Comparison of ENCODE assay signal across 11 cellular contexts in the genomic region with DNA sequence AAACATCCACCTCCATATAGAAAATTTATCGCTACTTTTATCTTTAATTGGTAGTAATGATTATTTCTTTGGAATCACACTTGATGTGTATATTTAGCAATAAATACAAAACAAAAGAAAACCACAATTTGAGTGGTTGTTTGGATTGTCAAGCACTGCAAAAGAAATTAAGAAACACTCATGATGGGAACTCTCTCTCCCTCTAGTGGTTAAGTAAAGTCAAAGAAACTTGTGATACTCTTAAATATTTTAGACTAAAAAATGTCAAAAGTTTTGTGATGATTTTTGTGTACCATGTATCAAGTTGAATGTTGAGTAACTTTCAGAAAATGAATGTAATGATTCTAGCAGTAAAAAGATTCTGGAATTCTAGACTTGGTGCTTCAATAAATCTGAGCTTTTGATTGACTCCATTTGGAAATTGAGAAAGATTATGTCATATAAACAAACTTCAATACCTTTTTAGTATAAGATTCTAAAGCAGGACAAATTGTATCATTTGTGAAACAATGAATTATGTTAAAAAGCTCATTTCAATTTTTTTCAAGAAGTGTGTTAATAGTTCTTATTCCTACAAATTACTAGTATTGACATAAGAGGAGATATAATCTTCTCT. TPM values are rescaled to one million over a fixed set of nuclear protein-coding genes. Genes with fewer than 3 reads are reported as not detected.
DNase-seq lines count a peak whose midpoint lies in the region; ATAC-seq and TF ChIP-seq lines count a peak whose summit lies in the region.
"Had no signal": no experiment of that assay in that cellular context is flagged by ENCODE, and none has a peak within 500 bp of the region (broad histone marks: within the 10 kb centered on the region; RNA-seq: fewer than 3 reads in every experiment).

No MANE protein-coding gene starts in this region.

- H3K79me2 ChIP-seq in H9 (ENCODE audit: insufficient read depth, low read length), result no peaks in the 10 kb centered on the region

- H3T11ph ChIP-seq in H9 (ENCODE audit: low read length), result no peak overlapping the region

- no peaks in the 10 kb centered on the region for H3K79me1 ChIP-seq in H9 (ENCODE audit: insufficient read depth, low read depth, low read length, poor library complexity, severe bottlenecking)

- H3K23ac ChIP-seq in H9 (ENCODE audit: insufficient read length, low read depth, low read length), result no peak overlapping the region

- no peak overlapping the region for H3K27ac Mint-ChIP-seq in H9

- H3K23me2 ChIP-seq in H9 (ENCODE audit: insufficient read length, low read depth, low read length, poor library complexity, severe bottlenecking), result no peaks in the 10 kb centered on the region

- no peak overlapping the region for H2BK15ac ChIP-seq in H9 (ENCODE audit: low read depth, low read length)

- no peak overlapping the region for H3K4me3 Mint-ChIP-seq in H9

- no peaks in the 10 kb centered on the region for H3K27me3 ChIP-seq in H9 (ENCODE audit: insufficient read depth, low read length)
- H3K27me3 ChIP-seq: pancreas had no signal

- no peak overlapping the region for H4K5ac ChIP-seq in H9 (ENCODE audit: insufficient read length, low read depth, low read length)

- no peak overlapping the region for H2BK20ac ChIP-seq in H9 (ENCODE audit: low read depth, low read length, poor library complexity, severe bottlenecking)

- no peak overlapping the region for H2AK5ac ChIP-seq in H9 (ENCODE audit: insufficient read length, low read length)

- no peak overlapping the region for H3K14ac ChIP-seq in H9 (ENCODE audit: insufficient read depth, low read length)

- H2BK12ac ChIP-seq in H9 (ENCODE audit: insufficient read length, low read depth, low read length), result no peak overlapping the region

- TF ChIP-seq CTCF in H9 (conservative IDR thresholded peaks at IDR 0.05) (peak; percentile 67), VCaP (conservative IDR thresholded peaks at IDR 0.05) (peak; percentile 78)

- no peak overlapping the region for H3K18ac ChIP-seq in H9 (ENCODE audit: insufficient read length, low read depth, low read length)

- no peak overlapping the region for H3K27ac ChIP-seq in H9 (ENCODE audit: insufficient read length, low read depth, low read length)
- H3K27ac ChIP-seq in VCaP, result no peak overlapping the region
- H3K27ac ChIP-seq: pancreas had no signal

- no peak overlapping the region for H2BK5ac ChIP-seq in H9 (ENCODE audit: insufficient read length, low read length)

- H2AFZ ChIP-seq in H9 (ENCODE audit: low read length), result no peak overlapping the region

- H3K27me3 Mint-ChIP-seq in H9 (ENCODE audit: low read depth), result peaks cover 2% of the 10 kb centered on the region; the same call in 1 of the 2 replicates

- no peaks in the 10 kb centered on the region for H3K4me1 ChIP-seq in H9 (ENCODE audit: insufficient read depth, low read length)
- H3K4me1 ChIP-seq: pancreas had no signal

- peak; percentile 59 for ATAC-seq in left lobe of liver
- ATAC-seq: pancreas had no signal

- no peak overlapping the region for H3K4ac ChIP-seq in H9 (ENCODE audit: low read depth, low read length)

- peak; percentile 6 for DNase-seq in COLO829 (ENCODE audit: low spot score)
- DNase-seq in H9, result no peak
- DNase-seq in left lobe of liver (ENCODE audit: low spot score), result no peak
- no peak for DNase-seq in NCI-H2196 (lab: John Stamatoyannopoulos, UW; ENCODE audit: unreplicated experiment)
- no peak for DNase-seq in DMS79 treated with DMSO at 0.1 percent for 48 hours (lab: John Stamatoyannopoulos, UW)
- DNase-seq in iPS-NIHi7 (ENCODE audit: extremely low spot score), result no peak
- no peak for DNase-seq in HK-2 (ENCODE audit: unreplicated experiment)
- DNase-seq: activated CD8-positive, alpha-beta memory T cell treated with anti-CD3 and anti-CD28 coated beads, Interleukin-2, amount 50 U/mL, for 4 hours; NCI-H1694; pancreas had no signal

- H3K56ac ChIP-seq in H9 (ENCODE audit: insufficient read length, low read depth, low read length), result no peak overlapping the region

- H3K4me1 Mint-ChIP-seq in H9, result peaks cover 4% of the 10 kb centered on the region in 2 experiments

- H4K91ac ChIP-seq in H9 (ENCODE audit: insufficient read length, low read depth, low read length), result no peak overlapping the region

- no peaks in the 10 kb centered on the region; a peak in 1 of 7 replicates for H3K36me3 Mint-ChIP-seq in H9 (ENCODE audit: insufficient read depth in 1 of 3, low read depth in 3 of 3)

- H3K9me3 Mint-ChIP-seq in H9, result no peaks in the 10 kb centered on the region

- H4K8ac ChIP-seq in H9 (replicated peaks; ENCODE audit: insufficient read length, low read depth, low read length), result no peak overlapping the region

- WGBS in H9 (ENCODE audit: extremely low coverage, insufficient read length, low lambda C conversion rate), result no CpG with 5 or more reads among the region's 1 CpG

- H3K9ac ChIP-seq in H9 (ENCODE audit: extremely low read depth, insufficient read length, low read length), result no peak overlapping the region

- H2BK120ac ChIP-seq in H9 (ENCODE audit: low read depth, low read length, poor library complexity, severe bottlenecking), result no peak overlapping the region

- H4K20me1 ChIP-seq in H9 (ENCODE audit: control insufficient read depth, insufficient read depth, insufficient read length), result no peaks in the 10 kb centered on the region

- no peak overlapping the region for H3K4me2 ChIP-seq in H9 (ENCODE audit: insufficient read depth, insufficient read length, low read length)

- H3K9me3 ChIP-seq in H9 (ENCODE audit: control insufficient read depth, low read depth, low read length), result no peaks in the 10 kb centered on the region
- H3K9me3 ChIP-seq: pancreas had no signal

RNA-seq across cellular contexts. Expression of a gene that starts 20.8 kb away (rescaled TPM):
- not detected in 2 replicates for total RNA-seq in H9 (2021)
- not detected for total RNA-seq in left lobe of liver
